ENCODE assay signal across 14 cellular contexts in genomic region chr4:70715097-70715496, GRCh38. TPM values are rescaled to one million over a fixed set of nuclear protein-coding genes. Genes with fewer than 3 reads are reported as not detected.
DNase-seq lines count a peak whose midpoint lies in the region; ATAC-seq and TF ChIP-seq lines count a peak whose summit lies in the region.
"Had no signal": no experiment of that assay in that cellular context is flagged by ENCODE, and none has a peak within 500 bp of the region (broad histone marks: within the 10 kb centered on the region; RNA-seq: fewer than 3 reads in every experiment).

No MANE protein-coding gene starts in this region.

- H3K27me3 ChIP-seq in esophagus squamous epithelium = no peaks in the 10 kb centered on the region
- H3K27me3 ChIP-seq in gastrocnemius medialis = no peaks in the 10 kb centered on the region
- H3K27me3 ChIP-seq: dorsolateral prefrontal cortex, upper lobe of right lung had no signal

- H3K27me3 Mint-ChIP-seq in activated CD4-positive, alpha-beta memory T cell treated with anti-CD3 and anti-CD28 coated beads for 36 hours = no peaks in the 10 kb centered on the region

- in situ Hi-C loops in gastrocnemius medialis (cut with MboI; ENCODE audit: low sequenced_read_pairs in 4 of 4) = no loop called here

- H3K27ac ChIP-seq in esophagus squamous epithelium = peak overlapping the region in 3 of 4 donors; percentile 36 to 57 (median 42)
- no peak overlapping the region for H3K27ac ChIP-seq in gastrocnemius medialis
- H3K27ac ChIP-seq: dorsolateral prefrontal cortex, upper lobe of right lung had no signal

- H3K36me3 ChIP-seq in esophagus squamous epithelium = no peaks in the 10 kb centered on the region
- H3K36me3 ChIP-seq in gastrocnemius medialis = no peaks in the 10 kb centered on the region
- H3K36me3 ChIP-seq: upper lobe of right lung had no signal

- no peaks in the 10 kb centered on the region for H3K9me3 Mint-ChIP-seq in activated CD4-positive, alpha-beta memory T cell treated with anti-CD3 and anti-CD28 coated beads for 36 hours
- H3K9me3 Mint-ChIP-seq: natural killer cell had no signal

- 67 to 68% methylated on average over 3 to 6 of the region's 6 CpGs for WGBS in esophagus squamous epithelium, 2 donors

- no peak overlapping the region for H3K4me3 ChIP-seq in esophagus squamous epithelium
- no peak overlapping the region for H3K4me3 ChIP-seq in gastrocnemius medialis
- H3K4me3 ChIP-seq: dorsolateral prefrontal cortex, upper lobe of right lung had no signal

- POLR2A ChIA-PET in activated CD4-positive, alpha-beta memory T cell treated with anti-CD3 and anti-CD28 coated beads for 36 hours (lab: Charles Lee) = interaction anchor here (0.5 kb wide), 1 partner anchor 295 kb away, joined by 3 read pairs; no protein-coding TSS in a partner anchor

- H3K36me3 Mint-ChIP-seq in activated CD4-positive, alpha-beta memory T cell treated with anti-CD3 and anti-CD28 coated beads for 36 hours = no peaks in the 10 kb centered on the region
- H3K36me3 Mint-ChIP-seq: natural killer cell had no signal

- DNase-seq in AG09319 (ENCODE audit: extremely low read depth, low read depth) (peak; percentile 49), esophagus squamous epithelium (lab: John Stamatoyannopoulos, UW) (no peak), putamen (ENCODE audit: low spot score) (no peak), KG1 (lab: John Stamatoyannopoulos, UW) (no peak), gastrocnemius medialis (no peak)
- no peak for DNase-seq in activated CD4-positive, alpha-beta memory T cell treated with anti-CD3 and anti-CD28 coated beads for 36 hours
- DNase-seq: dorsolateral prefrontal cortex; KBM-7; natural killer cell; NCI-H510A treated with DMSO at 0.1 percent for 48 hours; stimulated activated CD4-positive, alpha-beta T cell treated with anti-CD3 and anti-CD28 coated beads, Interleukin-4, amount 100 ng/mL, for 1 hour; upper lobe of right lung had no signal

- intact Hi-C loops in esophagus squamous epithelium (cut with DNase I) (no loop called here), gastrocnemius medialis (cut with DNase I; ENCODE audit: low total_unique reads) (no loop called here)
- intact Hi-C loops in activated CD4-positive, alpha-beta memory T cell treated with anti-CD3 and anti-CD28 coated beads for 36 hours (cut with micrococcal nuclease) = no loop called here

- H3K4me1 ChIP-seq in esophagus squamous epithelium (peaks cover 6 to 78% (median 14%) of the 10 kb centered on the region in 3 donors), gastrocnemius medialis (peaks cover 24 to 27% of the 10 kb centered on the region in 2 donors)

- no peak overlapping the region for H3K27ac Mint-ChIP-seq in activated CD4-positive, alpha-beta memory T cell treated with anti-CD3 and anti-CD28 coated beads for 36 hours
- H3K27ac Mint-ChIP-seq: natural killer cell had no signal

- peaks cover 37% of the 10 kb centered on the region for H3K4me1 Mint-ChIP-seq in activated CD4-positive, alpha-beta memory T cell treated with anti-CD3 and anti-CD28 coated beads for 36 hours (ENCODE audit: low read depth)

- TF ChIP-seq POLR2A in esophagus squamous epithelium (IDR thresholded peaks at IDR 0.05) (no peak), gastrocnemius medialis (IDR thresholded peaks at IDR 0.05) (no peak)

- TF ChIP-seq CTCF in AG09319 (IDR thresholded peaks at IDR 0.05; ENCODE audit: low read depth, low read length) = no peak
- no peak for TF ChIP-seq CTCF in esophagus squamous epithelium (IDR thresholded peaks at IDR 0.05)
- TF ChIP-seq CTCF in gastrocnemius medialis (IDR thresholded peaks at IDR 0.05 in 4 of 5, conservative IDR thresholded peaks at IDR 0.05 in 1 of 5) = no peak

- ATAC-seq in GM19397 (IDR thresholded peaks at IDR 0.05; ENCODE audit: unreplicated experiment) = peak; percentile 7
- peak; percentile 14 for ATAC-seq in HG03378 (IDR thresholded peaks at IDR 0.05; ENCODE audit: unreplicated experiment)
- no peak for ATAC-seq in gastrocnemius medialis
- ATAC-seq: natural killer cell, upper lobe of right lung had no signal

- no peak overlapping the region for H3K4me3 Mint-ChIP-seq in activated CD4-positive, alpha-beta memory T cell treated with anti-CD3 and anti-CD28 coated beads for 36 hours
- H3K4me3 Mint-ChIP-seq: natural killer cell had no signal

- CTCF ChIA-PET in activated CD4-positive, alpha-beta memory T cell treated with anti-CD3 and anti-CD28 coated beads for 36 hours (lab: Charles Lee) = interaction anchor here (1.5 kb wide), 1 partner anchor 10 kb away, joined by 4 read pairs; no protein-coding TSS in a partner anchor

- H3K9me3 ChIP-seq in esophagus squamous epithelium = no peaks in the 10 kb centered on the region
- no peaks in the 10 kb centered on the region for H3K9me3 ChIP-seq in gastrocnemius medialis
- H3K9me3 ChIP-seq: upper lobe of right lung had no signal

RNA-seq across cellular contexts. Expression of gene RUFY3, which starts 6.7 kb away (rescaled TPM):
- total RNA-seq in esophagus squamous epithelium (10 to 100 TPM; 30.4 to 63.9 (median 42.4) TPM), gastrocnemius medialis (10 to 100 TPM; 30.9 to 41.8 (median 37.2) TPM)
- 10 to 100 TPM; 15.8 to 17.2 TPM for total RNA-seq in activated CD4-positive, alpha-beta memory T cell treated with anti-CD3 and anti-CD28 coated beads for 36 hours

RNA-seq across cellular contexts. Expression of gene UTP3, which starts 26.8 kb away (rescaled TPM):
- total RNA-seq in esophagus squamous epithelium = 10 to 100 TPM; 16.0 to 29.8 (median 24.4) TPM
- 10 to 100 TPM; 33.6 to 35.5 TPM for total RNA-seq in activated CD4-positive, alpha-beta memory T cell treated with anti-CD3 and anti-CD28 coated beads for 36 hours
- total RNA-seq in gastrocnemius medialis = 10 to 100 TPM in 3 of 4 donors, 1 to 10 TPM in 1; 6.3 to 13.0 (median 11.8) TPM

RNA-seq across cellular contexts. Expression of gene JCHAIN, which starts 48.8 kb away (rescaled TPM):
- 100 to 1,000 TPM in 1 of 4 donors, 10 to 100 TPM in 1, 1 to 10 TPM in 1, not detected in 1; 2.0 to 138 (median 29.0) TPM for total RNA-seq in esophagus squamous epithelium
- not detected for total RNA-seq in activated CD4-positive, alpha-beta memory T cell treated with anti-CD3 and anti-CD28 coated beads for 36 hours
- total RNA-seq in gastrocnemius medialis = 1 to 10 TPM in 1 of 4 donors, under 1 TPM in 2, not detected in 1; 0.55 to 3.9 (median 0.60) TPM

Comparison
In these comparisons a context has a peak if more than half of its experiments do, and no peak if none do; other contexts are left out.
1. ATAC-seq: peak in GM19397 (single experiment) and HG03378 (single experiment); none in gastrocnemius medialis (0 of 2).
2. H3K27ac ChIP-seq: peak in esophagus squamous epithelium (3 of 4); none in gastrocnemius medialis (0 of 4).